Comparison of ENCODE assay signal across 8 cellular contexts in genomic region chr7:20172736-20173334, GRCh38. TPM values are rescaled to one million over a fixed set of nuclear protein-coding genes. Genes with fewer than 3 reads are reported as not detected.
DNase-seq lines count a peak whose midpoint lies in the region; ATAC-seq, FAIRE-seq and TF ChIP-seq lines count a peak whose summit lies in the region.

No MANE protein-coding gene starts in this region.

- in situ Hi-C loops in K562 (cut with MboI) (loop anchor here (25.0 kb wide), 1 partner anchor 411 kb away; the partner anchor contains the start of gene TMEM196), HepG2 (cut with HindIII; ENCODE audit: extremely low pct_ligation_motif_present, low pct_unique_long_range_greater_than_20kb) (loop anchor here (10.0 to 25.0 kb wide), 2 partner anchors 414 to 418 kb away; no protein-coding TSS in a partner anchor)

- H3K27me3 Mint-ChIP-seq in activated CD4-positive, alpha-beta T cell treated with anti-CD3 and anti-CD28 coated beads, Interleukin-2, amount 10 ng/mL, durations not matched to agents 24 days and 14 days, result no peaks in the 10 kb centered on the region

- ATAC-seq in HG02588 (IDR thresholded peaks at IDR 0.05; ENCODE audit: unreplicated experiment) (peak; percentile 66), K562 (peak; percentile 95), HepG2 (peak; percentile 93), GM19452 (IDR thresholded peaks at IDR 0.05; ENCODE audit: unreplicated experiment) (no peak), GM19035 (IDR thresholded peaks at IDR 0.05; ENCODE audit: unreplicated experiment) (no peak)

- H3K9me1 ChIP-seq in K562 (ENCODE audit: control insufficient read depth, insufficient read depth, low read length), result no peaks in the 10 kb centered on the region

- H3K4me1 Mint-ChIP-seq in activated CD4-positive, alpha-beta T cell treated with anti-CD3 and anti-CD28 coated beads, Interleukin-2, amount 10 ng/mL, durations not matched to agents 24 days and 14 days, result no peaks in the 10 kb centered on the region

- no peak overlapping the region for H3K27ac Mint-ChIP-seq in activated CD4-positive, alpha-beta T cell treated with anti-CD3 and anti-CD28 coated beads, Interleukin-2, amount 10 ng/mL, durations not matched to agents 24 days and 14 days

- H3K4me3 ChIP-seq in K562 (no peak overlapping the region), HepG2 (replicated peaks in 1 of 3; ENCODE audit: insufficient read depth in 1 of 3, low read depth in 2 of 3, low read length in 3 of 3) (no peak overlapping the region)

- no peak overlapping the region for H3K27ac ChIP-seq in K562 (ENCODE audit: extremely low read depth, low read depth, low read length)
- H3K27ac ChIP-seq in HepG2 (ENCODE audit: extremely low read length, insufficient read depth, low read length), result no peak overlapping the region

- no peaks in the 10 kb centered on the region for H3K9me3 Mint-ChIP-seq in activated CD4-positive, alpha-beta T cell treated with anti-CD3 and anti-CD28 coated beads, Interleukin-2, amount 10 ng/mL, durations not matched to agents 24 days and 14 days

- peak; percentile 80 for FAIRE-seq in K562 (lab: Jason Lieb, UNC)
- peak; percentile 81 for FAIRE-seq in HepG2 (lab: Jason Lieb, UNC)

- no peaks in the 10 kb centered on the region for H3K9me3 ChIP-seq in K562 (replicated peaks; ENCODE audit: control insufficient read depth, insufficient read depth, low read depth, low read length)
- H3K9me3 ChIP-seq in HepG2 (ENCODE audit: low read length), result no peaks in the 10 kb centered on the region

- H3K79me2 ChIP-seq in K562 (ENCODE audit: control insufficient read depth, insufficient read depth, low read length), result no peaks in the 10 kb centered on the region
- no peaks in the 10 kb centered on the region for H3K79me2 ChIP-seq in HepG2 (ENCODE audit: insufficient read depth, low read length)

- TF ChIP-seq RAD21 in K562 (CRISPR knock-in tag; conservative IDR thresholded peaks at IDR 0.05 in 1 of 2, IDR thresholded peaks at IDR 0.05 in 1 of 2) (peak; percentile 24 to 57; a peak in 2 of 4 replicates), HepG2 (CRISPR knock-in tag; IDR thresholded peaks at IDR 0.05) (no peak)

- H4K20me1 ChIP-seq in K562 (replicated peaks; ENCODE audit: control insufficient read depth, insufficient read depth, low read length) (no peaks in the 10 kb centered on the region), HepG2 (ENCODE audit: insufficient read depth, low read length) (no peaks in the 10 kb centered on the region)

- H3K4me2 ChIP-seq in K562 (ENCODE audit: insufficient read depth, low read length), result no peak overlapping the region
- H3K4me2 ChIP-seq in HepG2 (ENCODE audit: low read depth, low read length), result no peak overlapping the region

- no peak overlapping the region for H3K4me3 Mint-ChIP-seq in activated CD4-positive, alpha-beta T cell treated with anti-CD3 and anti-CD28 coated beads, Interleukin-2, amount 10 ng/mL, durations not matched to agents 24 days and 14 days

- peak; percentile 53 to 69 (median 64) for TF ChIP-seq CTCF in K562 (IDR thresholded peaks at IDR 0.05 in 2 of 3, conservative IDR thresholded peaks at IDR 0.05 in 1 of 3; ENCODE audit: insufficient read depth in 2 of 3, low read depth in 1 of 3, low read length in 3 of 3)
- peak; percentile 66 for TF ChIP-seq CTCF in HepG2 (CRISPR knock-in tag; IDR thresholded peaks at IDR 0.05)

- H2AFZ ChIP-seq in K562 (ENCODE audit: low read depth, low read length) (no peak overlapping the region), HepG2 (ENCODE audit: low read length) (no peak overlapping the region)

- no TSS peak for BruUV-seq in K562 (replicated peaks; lab: Mats Ljungman, UMichigan)
- BruUV-seq in HepG2 (replicated peaks; lab: Mats Ljungman, UMichigan), result no TSS peak

- TF ChIP-seq POLR2A in K562 (conservative IDR thresholded peaks at IDR 0.05) (no peak), HepG2 (IDR thresholded peaks at IDR 0.05; ENCODE audit: insufficient read depth in 1 of 2, low read depth in 2 of 2, low read length in 2 of 2) (no peak)

- CTCF ChIA-PET in K562 (lab: Yijun Ruan, JAX; ENCODE audit: low intra/inter-chr PET ratio) (interaction anchor here (1.1 to 1.2 kb wide), 2 partner anchors 14 to 419 kb away, joined by 3 to 5 read pairs; no protein-coding TSS in a partner anchor), HepG2 (lab: Yijun Ruan, JAX; ENCODE audit: low intra/inter-chr PET ratio, low total read pairs) (interaction anchor here (1.5 kb wide), 1 partner anchor 425 kb away, joined by 7 read pairs; no protein-coding TSS in a partner anchor)

- no peak overlapping the region for H3K9ac ChIP-seq in K562 (ENCODE audit: insufficient read depth in 1 of 2, low read depth in 2 of 2, low read length in 2 of 2)
- H3K9ac ChIP-seq in HepG2 (ENCODE audit: insufficient read depth, low read depth, low read length), result no peak overlapping the region

- intact Hi-C loops in activated CD4-positive, alpha-beta T cell treated with anti-CD3 and anti-CD28 coated beads, Interleukin-2, amount 10 ng/mL, durations not matched to agents 24 days and 14 days (cut with micrococcal nuclease), result loop anchor here (1.0 to 10.0 kb wide), 2 partner anchors 188 to 419 kb away; no protein-coding TSS in a partner anchor
- intact Hi-C loops in K562 (cut with micrococcal nuclease) (loop anchor here (5.0 kb wide), 1 partner anchor 421 kb away; no protein-coding TSS in a partner anchor), HepG2 (cut with micrococcal nuclease; ENCODE audit: unreplicated experiment) (loop anchor here (1.0 to 2.0 kb wide), 4 partner anchors 48 to 426 kb away; no protein-coding TSS in a partner anchor)

- no peak for TF ChIP-seq EP300 in K562 (IDR thresholded peaks at IDR 0.05; ENCODE audit: low read length)
- TF ChIP-seq EP300 in HepG2 (IDR thresholded peaks at IDR 0.05; ENCODE audit: low read depth in 2 of 2, low read length in 2 of 2), result no peak
- no peak for TF ChIP-seq EP300 in HepG2 (CRISPR knock-in tag; IDR thresholded peaks at IDR 0.05; ENCODE audit: borderline replicate concordance)

- peak; percentile 62 for DNase-seq in activated CD4-positive, alpha-beta T cell treated with anti-CD3 and anti-CD28 coated beads, Interleukin-2, amount 10 ng/mL, durations not matched to agents 24 days and 14 days
- DNase-seq in activated CD4-positive, alpha-beta T cell treated with anti-CD3 and anti-CD28 coated beads, Interleukin-2, amount 50 U/mL, for 4 hours, result no peak
- DNase-seq in NCI-H446 (lab: John Stamatoyannopoulos, UW) (peak; percentile 39 to 77), K562 (ENCODE audit: extremely low read depth in 1 of 4, low spot score in 3 of 4) (peak; percentile 20 to 65 (median 44)), HepG2 (ENCODE audit: low spot score) (peak; percentile 33)

- H3K36me3 Mint-ChIP-seq in activated CD4-positive, alpha-beta T cell treated with anti-CD3 and anti-CD28 coated beads, Interleukin-2, amount 10 ng/mL, durations not matched to agents 24 days and 14 days (ENCODE audit: low read depth), result no peaks in the 10 kb centered on the region

- POLR2A ChIA-PET in K562 (lab: Yijun Ruan, JAX) (interaction anchor here (0.7 to 0.8 kb wide), 2 partner anchors 11 to 47 kb away, joined by 3 to 4 read pairs; no protein-coding TSS in a partner anchor), HepG2 (lab: Yijun Ruan, JAX) (no interaction called here)

- no peaks in the 10 kb centered on the region for H3K27me3 ChIP-seq in K562 (ENCODE audit: control insufficient read depth in 2 of 2, insufficient read depth in 2 of 2, low read length in 2 of 2)
- H3K27me3 ChIP-seq in HepG2 (ENCODE audit: control insufficient read depth in 1 of 2, insufficient read depth in 2 of 2, low read length in 2 of 2), result no peaks in the 10 kb centered on the region

- H3K36me3 ChIP-seq in K562 (ENCODE audit: control insufficient read depth, insufficient read depth, low read length) (no peaks in the 10 kb centered on the region; the same call in 2 of the 3 replicates), HepG2 (replicated peaks in 1 of 2; ENCODE audit: control insufficient read depth in 1 of 2, insufficient read depth in 2 of 2, low read length in 2 of 2) (no peaks in the 10 kb centered on the region)

- WGBS in K562 (ENCODE audit: insufficient coverage, low coverage, missing lambda C conversion rate), result 42% methylated on average over 3 of the region's 3 CpGs
- WGBS in HepG2 (ENCODE audit: low lambda C conversion rate), result under 1% methylated on average over 3 of the region's 3 CpGs

- H3K4me1 ChIP-seq in K562 (replicated peaks in 1 of 2; ENCODE audit: control insufficient read depth in 2 of 2, insufficient read depth in 2 of 2, low read length in 2 of 2) (no peaks in the 10 kb centered on the region), HepG2 (ENCODE audit: insufficient read depth, low read length) (no peaks in the 10 kb centered on the region)

RNA-seq across cellular contexts. Expression of gene MACC1, which starts 44.3 kb away (rescaled TPM):
- not detected in 2 replicates for total RNA-seq in activated CD4-positive, alpha-beta T cell treated with anti-CD3 and anti-CD28 coated beads, Interleukin-2, amount 10 ng/mL, durations not matched to agents 24 days and 14 days
- total RNA-seq in K562 (2011; cell fraction: chromatin; rRNA removed; ENCODE audit: low replicate concordance), result 22.2 and 81.4 TPM in 2 replicates
- 6.7 and 10.3 TPM in 2 replicates for total RNA-seq in K562 (2011; cell fraction: nucleolus; rRNA removed)
- 21.9 and 60.5 TPM in 2 replicates for total RNA-seq in K562 (2011; cell fraction: nucleoplasm; rRNA removed)
- 10.4 and 12.6 TPM in 2 replicates for total RNA-seq in K562 (2014; rRNA removed)
- total RNA-seq in K562 (2014; rRNA removed; fragmentation: Illumina TruSeq; extraction: Trizol), result 30.2 and 36.7 TPM in 2 replicates
- 16.7 and 17.8 TPM in 2 replicates for total RNA-seq in K562 (2015; rRNA removed; fragmentation: Illumina TruSeq; extraction: Trizol)
- total RNA-seq in K562 (2021), result 16.1 and 20.4 TPM in 2 replicates
- polyA plus RNA-seq in K562 (2011; rRNA removed), result 5.1 and 12.7 TPM in 2 replicates
- polyA plus RNA-seq in K562 (2011; cell fraction: cytosol; rRNA removed), result 1.9 and 2.4 TPM in 2 replicates
- polyA plus RNA-seq in K562 (2011; cell fraction: nucleus; rRNA removed), result 4.5 and 6.4 TPM in 2 replicates
- 5.6 and 6.9 TPM in 2 replicates for polyA plus RNA-seq in K562 (2012)
- 9.1 and 9.6 TPM in 2 replicates for polyA plus RNA-seq in K562 (2014; fragmentation: Illumina TruSeq; extraction: Trizol)
- polyA plus RNA-seq in K562 (2014; fragmentation: Nextera tagmentation; extraction: Ambion mirVana), result 1 to 10 TPM; 7.5 to 8.6 TPM
- 4.4 and 5.9 TPM in 2 replicates for polyA plus RNA-seq in K562 (2014; rRNA removed)
- 25.1 and 40.4 TPM in 2 replicates for polyA minus RNA-seq in K562 (2011; rRNA and poly(A)+ RNA removed)
- polyA minus RNA-seq in K562 (2011; cell fraction: cytosol; rRNA and poly(A)+ RNA removed), result 9.4 and 19.5 TPM in 2 replicates
- polyA minus RNA-seq in K562 (2011; cell fraction: nucleus; rRNA and poly(A)+ RNA removed), result 13.6 and 17.3 TPM in 2 replicates
- total RNA-seq in HepG2 (2016; rRNA removed; fragmentation: Illumina TruSeq; extraction: Trizol), result 0.04 TPM in 1 of 2 replicates, not detected in the other
- not detected in 2 replicates for total RNA-seq in HepG2 (2016; cell fraction: cytosol; rRNA removed; fragmentation: Illumina TruSeq; extraction: Trizol; ENCODE audit: low read depth)
- total RNA-seq in HepG2 (2016; cell fraction: insoluble cytoplasmic fraction; rRNA removed; fragmentation: Illumina TruSeq; extraction: Trizol), result not detected in 2 replicates
- total RNA-seq in HepG2 (2016; cell fraction: membrane; rRNA removed; fragmentation: Illumina TruSeq; extraction: Trizol), result not detected in 2 replicates
- total RNA-seq in HepG2 (2016; cell fraction: nucleus; rRNA removed; fragmentation: Illumina TruSeq; extraction: Trizol), result not detected in 2 replicates
- 0.01 TPM in 1 of 2 replicates, not detected in the other for polyA plus RNA-seq in HepG2 (2011; rRNA removed)
- not detected in 2 replicates for polyA plus RNA-seq in HepG2 (2011; cell fraction: cytosol; rRNA removed)
- polyA plus RNA-seq in HepG2 (2011; cell fraction: nucleus; rRNA removed), result 0.05 TPM in 1 of 2 replicates, not detected in the other
- 0.01 and 0.04 TPM in 2 replicates for polyA plus RNA-seq in HepG2 (2012)
- polyA plus RNA-seq in HepG2 (2016; cell fraction: cytosol; fragmentation: Illumina TruSeq; extraction: Trizol; ENCODE audit: low read depth), result not detected in 2 replicates
- polyA plus RNA-seq in HepG2 (2016; cell fraction: insoluble cytoplasmic fraction; fragmentation: Illumina TruSeq; extraction: Trizol; ENCODE audit: low read depth), result not detected in 2 replicates
- polyA plus RNA-seq in HepG2 (2016; cell fraction: membrane; fragmentation: Illumina TruSeq; extraction: Trizol; ENCODE audit: low read depth), result not detected in 2 replicates
- not detected in 2 replicates for polyA plus RNA-seq in HepG2 (2016; cell fraction: nucleus; fragmentation: Illumina TruSeq; extraction: Trizol; ENCODE audit: insufficient read depth, low read depth)
- polyA minus RNA-seq in HepG2 (2011; rRNA and poly(A)+ RNA removed; ENCODE audit: low replicate concordance), result 0.04 and 0.70 TPM in 2 replicates
- not detected in 2 replicates for polyA minus RNA-seq in HepG2 (2011; cell fraction: cytosol; rRNA and poly(A)+ RNA removed)
- polyA minus RNA-seq in HepG2 (2011; cell fraction: nucleus; rRNA and poly(A)+ RNA removed), result not detected in 2 replicates

Comparison
In these comparisons a context has a peak if more than half of its experiments do, and no peak if none do; other contexts are left out.
1. DNase-seq: peak in activated CD4-positive, alpha-beta T cell treated with anti-CD3 and anti-CD28 coated beads, Interleukin-2, amount 10 ng/mL, durations not matched to agents 24 days and 14 days (single experiment), NCI-H446 (2 of 2), K562 (4 of 4) and HepG2 (single experiment); none in activated CD4-positive, alpha-beta T cell treated with anti-CD3 and anti-CD28 coated beads, Interleukin-2, amount 50 U/mL, for 4 hours (0 of 2).
2. ATAC-seq: peak in HG02588 (single experiment), K562 (single experiment) and HepG2 (single experiment); none in GM19452 (single experiment) and GM19035 (single experiment).